ENCODE assay signal across 21 cellular contexts in the genomic region with DNA sequence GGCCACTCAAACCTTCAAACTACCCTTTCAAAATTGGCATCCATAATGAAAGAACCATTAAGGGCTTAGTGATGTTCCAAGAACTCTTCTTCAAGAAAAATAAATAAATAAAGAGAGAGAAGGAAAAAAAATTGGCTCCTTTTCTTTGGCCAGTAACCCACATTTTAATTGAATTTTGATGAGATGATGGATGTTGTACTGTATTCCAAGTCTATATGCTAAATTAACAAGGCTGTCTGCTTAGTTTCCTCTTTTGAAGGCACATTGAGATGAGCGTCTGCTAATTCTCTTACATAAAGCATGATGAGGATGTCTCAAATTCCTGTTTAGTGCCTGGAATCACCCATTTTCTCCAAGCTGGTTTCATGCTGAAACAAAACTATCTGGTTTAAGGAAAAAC. TPM values are rescaled to one million over a fixed set of nuclear protein-coding genes. Genes with fewer than 3 reads are reported as not detected.
"Had no signal": no experiment of that assay in that cellular context is flagged by ENCODE, and none has a peak within 500 bp of the region (broad histone marks: within the 10 kb centered on the region; RNA-seq: fewer than 3 reads in every experiment).

No MANE protein-coding gene starts in this region.

- FAIRE-seq: small intestine, urothelium cell line had no signal

- DNase-seq: natural killer cell; occipital lobe; ovary; posterior cingulate gyrus; psoas muscle; right cardiac atrium; right lobe of liver; sigmoid colon; small intestine; stimulated activated CD4-positive, alpha-beta T cell treated with anti-CD3 and anti-CD28 coated beads, Interleukin-15, amount 100 ng/mL, for 24 hours; stimulated activated CD4-positive, alpha-beta T cell treated with anti-CD3 and anti-CD28 coated beads, Interleukin-2, amount 100 ng/mL, for 24 hours; stimulated activated CD4-positive, alpha-beta T cell treated with anti-CD3 and anti-CD28 coated beads, Interleukin-2, amount 100 ng/mL, for 48 hours; stimulated activated CD4-positive, alpha-beta T cell treated with anti-CD3 and anti-CD28 coated beads, Interleukin-4, amount 100 ng/mL, for 24 hours; stimulated activated naive B cell treated with anti-CD40 and anti-IgM and Interleukin-4, amounts not matched to agents 10 μg/mL and 1 μg/mL and 100 μg/mL, for 72 hours; stimulated activated naive CD4-positive, alpha-beta T cell treated with Interleukin-2 at 50 U/mL for 16 hours; stomach; thyroid gland; trophoblast cell; upper lobe of left lung had no signal

RNA-seq across cellular contexts. Expression of gene PHOX2B, which starts 33.4 kb away (rescaled TPM):
- polyA plus RNA-seq: neural cell, ovary had no signal
